In genomic region chr9:136244116-136244775, GRCh38 we compare ENCODE assay signal across 8 cellular contexts. TPM values are rescaled to one million over a fixed set of nuclear protein-coding genes. Genes with fewer than 3 reads are reported as not detected.
DNase-seq lines count a peak whose midpoint lies in the region; ATAC-seq and TF ChIP-seq lines count a peak whose summit lies in the region.

No MANE protein-coding gene starts in this region.

- no peak for ATAC-seq in thoracic aorta (ENCODE audit: insufficient number of reproducible peaks, low FRiP score, low read depth)
- no peak for ATAC-seq in left lung

- TF ChIP-seq POLR2A in GM19193 (IDR thresholded peaks at IDR 0.05; ENCODE audit: extremely low read depth, insufficient read depth, insufficient read length) = peak; percentile 31

- H3K9me3 ChIP-seq in mesodermal cell (ENCODE audit: control insufficient read depth, low read length) = no peaks in the 10 kb centered on the region
- no peaks in the 10 kb centered on the region for H3K9me3 ChIP-seq in thoracic aorta
- no peaks in the 10 kb centered on the region for H3K9me3 ChIP-seq in left lung

- H3K27ac Mint-ChIP-seq in activated naive CD4-positive, alpha-beta T cell treated with anti-CD3 and anti-CD28 coated beads, Interleukin-2, amount 50 U/mL, for 24 hours = peak overlapping the region; percentile 98

- peak overlapping the region; percentile 99 for H3K4me3 Mint-ChIP-seq in activated naive CD4-positive, alpha-beta T cell treated with anti-CD3 and anti-CD28 coated beads, Interleukin-2, amount 50 U/mL, for 24 hours

- TF ChIP-seq CTCF in thoracic aorta (IDR thresholded peaks at IDR 0.05) (no peak), left lung (IDR thresholded peaks at IDR 0.05) (no peak)

- peaks cover 17% of the 10 kb centered on the region for H3K4me1 ChIP-seq in mesodermal cell (ENCODE audit: control insufficient read depth, insufficient read depth, low read length, poor library complexity, severe bottlenecking)
- peaks cover 8 to 13% of the 10 kb centered on the region in 2 donors for H3K4me1 ChIP-seq in thoracic aorta (ENCODE audit: control insufficient read depth in 1 of 2, low read depth in 2 of 2)
- peaks cover 9 to 21% of the 10 kb centered on the region in 2 donors for H3K4me1 ChIP-seq in left lung

- no peaks in the 10 kb centered on the region for H3K9me3 Mint-ChIP-seq in activated naive CD4-positive, alpha-beta T cell treated with anti-CD3 and anti-CD28 coated beads, Interleukin-2, amount 50 U/mL, for 24 hours

- 31 to 34% methylated on average over 8 to 9 of the region's 9 CpGs for WGBS in mesodermal cell (ENCODE audit: insufficient coverage in 2 of 2), 2 experiments

- peaks cover 3% of the 10 kb centered on the region for H3K36me3 Mint-ChIP-seq in activated naive CD4-positive, alpha-beta T cell treated with anti-CD3 and anti-CD28 coated beads, Interleukin-2, amount 50 U/mL, for 24 hours

- H3K27me3 Mint-ChIP-seq in activated naive CD4-positive, alpha-beta T cell treated with anti-CD3 and anti-CD28 coated beads, Interleukin-2, amount 50 U/mL, for 24 hours = no peaks in the 10 kb centered on the region

- peaks cover 46% of the 10 kb centered on the region for H3K4me1 Mint-ChIP-seq in activated naive CD4-positive, alpha-beta T cell treated with anti-CD3 and anti-CD28 coated beads, Interleukin-2, amount 50 U/mL, for 24 hours

- DNase-seq in NCI-H2227 (lab: John Stamatoyannopoulos, UW; ENCODE audit: unreplicated experiment) (peak; percentile 29), thoracic aorta (ENCODE audit: low spot score) (no peak), hepatic stellate cell (ENCODE audit: low spot score) (no peak), medulla oblongata (ENCODE audit: extremely low spot score) (no peak), left lung (no peak)

- H3K36me3 ChIP-seq in mesodermal cell (ENCODE audit: control insufficient read depth, insufficient read depth, low read length) (peaks cover 3% of the 10 kb centered on the region), thoracic aorta (no peaks in the 10 kb centered on the region), left lung (no peaks in the 10 kb centered on the region)

- H3K4me3 ChIP-seq in mesodermal cell (ENCODE audit: extremely low read depth, insufficient read depth, low read length, poor library complexity, severe bottlenecking) (peak overlapping the region; percentile 71), thoracic aorta (peak overlapping the region; percentile 83), left lung (peak overlapping the region in 1 of 2 donors; percentile 79)

- H3K27ac ChIP-seq in mesodermal cell (ENCODE audit: low read depth, low read length, severe bottlenecking) (peak overlapping the region; percentile 41), thoracic aorta (no peak overlapping the region), left lung (no peak overlapping the region)

- H3K27me3 ChIP-seq in thoracic aorta (replicated peaks; ENCODE audit: insufficient read depth) = no peaks in the 10 kb centered on the region
- no peaks in the 10 kb centered on the region for H3K27me3 ChIP-seq in left lung

- intact Hi-C loops in left lung (cut with DNase I) = no loop called here

RNA-seq across cellular contexts. Expression of gene QSOX2, which starts 1.4 kb away (rescaled TPM):
- 21.1 TPM for polyA plus RNA-seq in mesodermal cell (2013, experiment 1 of 2)
- 14.7 TPM for polyA plus RNA-seq in mesodermal cell (2013, experiment 2 of 2)
- total RNA-seq in thoracic aorta (10 to 100 TPM in 1 of 2 donors, 1 to 10 TPM in 1; 7.2 to 13.5 TPM), left lung (10 to 100 TPM; 10.5 to 13.6 TPM)

RNA-seq across cellular contexts. Expression of gene LHX3, which starts 39.3 kb away (rescaled TPM):
- not detected for polyA plus RNA-seq in mesodermal cell (2013, experiment 1 of 2)
- polyA plus RNA-seq in mesodermal cell (2013, experiment 2 of 2) = not detected
- total RNA-seq in thoracic aorta = not detected
- total RNA-seq in left lung = not detected

RNA-seq across cellular contexts. Expression of gene CCDC187, which starts 59.6 kb away (rescaled TPM):
- polyA plus RNA-seq in mesodermal cell (2013, experiment 1 of 2) = not detected
- polyA plus RNA-seq in mesodermal cell (2013, experiment 2 of 2) = not detected
- not detected for total RNA-seq in thoracic aorta
- total RNA-seq in left lung = 1 to 10 TPM in 1 of 2 donors, under 1 TPM in 1; 0.47 to 2.6 TPM
